In the genomic region with DNA sequence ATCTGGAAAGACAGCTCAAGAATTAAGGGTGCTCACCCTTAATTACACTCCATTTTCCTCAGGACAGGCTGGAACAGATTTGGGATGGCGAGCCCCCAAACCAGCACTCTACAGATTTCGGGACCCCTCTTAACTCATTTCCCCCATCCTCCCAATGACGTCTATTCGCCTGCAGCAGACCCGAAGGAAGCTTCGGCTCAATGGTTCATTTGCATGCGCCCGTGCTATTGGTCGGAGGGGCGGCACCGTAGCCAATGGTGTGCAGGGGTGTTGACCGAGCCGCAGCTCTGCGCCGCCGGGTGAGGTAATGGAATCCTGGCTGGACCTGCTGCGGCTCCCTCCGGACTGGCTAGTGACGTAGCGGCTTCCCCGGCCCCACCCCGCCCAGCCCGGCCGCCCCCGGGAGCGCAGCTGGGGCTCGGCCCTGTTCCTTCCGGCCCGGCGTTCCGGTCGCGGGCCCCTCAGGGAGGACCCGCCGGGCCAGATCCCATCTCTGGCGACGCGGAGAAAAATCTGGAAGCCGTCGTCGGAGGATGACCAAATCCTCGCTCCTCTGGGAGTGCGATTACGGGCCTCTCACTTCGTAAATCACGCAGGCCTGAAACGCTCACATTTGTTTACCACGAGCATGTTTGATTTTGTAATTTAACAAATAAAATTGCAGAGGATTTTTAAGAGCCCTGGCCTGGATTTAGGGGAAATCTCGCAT, we compare ENCODE assay signal across 8 cellular contexts. TPM values are rescaled to one million over a fixed set of nuclear protein-coding genes. Genes with fewer than 3 reads are reported as not detected.
DNase-seq lines count a peak whose midpoint lies in the region; TF ChIP-seq lines count a peak whose summit lies in the region.

No MANE protein-coding gene starts in this region.

- peak overlapping the region; percentile 81 for H3K27ac Mint-ChIP-seq in activated T-helper 2 cell treated with anti-CD3 and anti-CD28 coated beads, Interferon-gamma antibody, Interleukin-2, Interleukin-4, amounts not matched to agents 10 μg/mL and 5 μg/mL and 100 μg/mL, durations not matched to agents 14 hours and 24 hours and 36 hours
- peak overlapping the region; percentile 80 to 91 (median 83) for H3K27ac Mint-ChIP-seq in nephron
- H3K27ac Mint-ChIP-seq in stimulated activated naive CD8-positive, alpha-beta T cell treated with anti-CD3 and anti-CD28 coated beads, Interleukin-15, Interleukin-2, amounts not matched to agents 100 ng/mL and 50 ng/mL, for 24 hours, result peak overlapping the region; percentile 89

- intact Hi-C loops in activated T-helper 2 cell treated with anti-CD3 and anti-CD28 coated beads, Interferon-gamma antibody, Interleukin-2, Interleukin-4, amounts not matched to agents 10 μg/mL and 5 μg/mL and 100 μg/mL, durations not matched to agents 14 hours and 24 hours and 36 hours (cut with micrococcal nuclease), result loop anchor here (1.0 kb wide), 2 partner anchors 8 to 18 kb away; partner anchors contain the start of gene NR4A1

- TF ChIP-seq CTCF in LNCaP clone FGC (IDR thresholded peaks at IDR 0.05; ENCODE audit: control insufficient read depth, extremely low read depth, insufficient read depth) (no peak), fibroblast of mammary gland (conservative IDR thresholded peaks at IDR 0.05; ENCODE audit: control insufficient read depth, insufficient read depth, low read depth, low read length) (no peak), nephron (IDR thresholded peaks at IDR 0.05; ENCODE audit: unreplicated experiment in 3 of 3) (no peak)

- no peaks in the 10 kb centered on the region for H3K9me3 Mint-ChIP-seq in activated T-helper 2 cell treated with anti-CD3 and anti-CD28 coated beads, Interferon-gamma antibody, Interleukin-2, Interleukin-4, amounts not matched to agents 10 μg/mL and 5 μg/mL and 100 μg/mL, durations not matched to agents 14 hours and 24 hours and 36 hours
- no peaks in the 10 kb centered on the region for H3K9me3 Mint-ChIP-seq in nephron
- no peaks in the 10 kb centered on the region for H3K9me3 Mint-ChIP-seq in stimulated activated naive CD8-positive, alpha-beta T cell treated with anti-CD3 and anti-CD28 coated beads, Interleukin-15, Interleukin-2, amounts not matched to agents 100 ng/mL and 50 ng/mL, for 24 hours

- peak; percentile 98 for DNase-seq in EH (ENCODE audit: low read depth)
- DNase-seq in GOT3 (lab: John Stamatoyannopoulos, UW), result peak; percentile 83
- DNase-seq in LNCaP clone FGC (ENCODE audit: low read depth), result peak; percentile 85
- DNase-seq in RPMI8226, result peak; percentile 96
- peak; percentile 88 for DNase-seq in activated T-helper 2 cell treated with anti-CD3 and anti-CD28 coated beads, Interferon-gamma antibody, Interleukin-2, Interleukin-4, amounts not matched to agents 10 μg/mL and 5 μg/mL and 100 μg/mL, durations not matched to agents 14 hours and 24 hours and 36 hours (ENCODE audit: low spot score)
- peak; percentile 95 for DNase-seq in fibroblast of mammary gland (ENCODE audit: low read depth)

- H3K4me3 ChIP-seq in LNCaP clone FGC (ENCODE audit: low read depth, low read length) (peak overlapping the region; percentile 40), fibroblast of mammary gland (ENCODE audit: control insufficient read depth, low read depth, low read length) (peak overlapping the region; percentile 47)

- peaks cover 6% of the 10 kb centered on the region for H3K27me3 Mint-ChIP-seq in activated T-helper 2 cell treated with anti-CD3 and anti-CD28 coated beads, Interferon-gamma antibody, Interleukin-2, Interleukin-4, amounts not matched to agents 10 μg/mL and 5 μg/mL and 100 μg/mL, durations not matched to agents 14 hours and 24 hours and 36 hours (ENCODE audit: low read depth)
- H3K27me3 Mint-ChIP-seq in nephron (ENCODE audit: low read depth), result peaks cover 27% of the 10 kb centered on the region
- H3K27me3 Mint-ChIP-seq in stimulated activated naive CD8-positive, alpha-beta T cell treated with anti-CD3 and anti-CD28 coated beads, Interleukin-15, Interleukin-2, amounts not matched to agents 100 ng/mL and 50 ng/mL, for 24 hours, result no peaks in the 10 kb centered on the region

- peak overlapping the region; percentile 73 for H3K4me3 Mint-ChIP-seq in activated T-helper 2 cell treated with anti-CD3 and anti-CD28 coated beads, Interferon-gamma antibody, Interleukin-2, Interleukin-4, amounts not matched to agents 10 μg/mL and 5 μg/mL and 100 μg/mL, durations not matched to agents 14 hours and 24 hours and 36 hours (ENCODE audit: low read depth)
- peak overlapping the region; percentile 77 to 86 (median 78) for H3K4me3 Mint-ChIP-seq in nephron
- peak overlapping the region; percentile 80 for H3K4me3 Mint-ChIP-seq in stimulated activated naive CD8-positive, alpha-beta T cell treated with anti-CD3 and anti-CD28 coated beads, Interleukin-15, Interleukin-2, amounts not matched to agents 100 ng/mL and 50 ng/mL, for 24 hours

- H3K36me3 Mint-ChIP-seq in activated T-helper 2 cell treated with anti-CD3 and anti-CD28 coated beads, Interferon-gamma antibody, Interleukin-2, Interleukin-4, amounts not matched to agents 10 μg/mL and 5 μg/mL and 100 μg/mL, durations not matched to agents 14 hours and 24 hours and 36 hours (ENCODE audit: low read depth), result no peaks in the 10 kb centered on the region
- no peaks in the 10 kb centered on the region for H3K36me3 Mint-ChIP-seq in nephron (ENCODE audit: low read depth)
- no peaks in the 10 kb centered on the region for H3K36me3 Mint-ChIP-seq in stimulated activated naive CD8-positive, alpha-beta T cell treated with anti-CD3 and anti-CD28 coated beads, Interleukin-15, Interleukin-2, amounts not matched to agents 100 ng/mL and 50 ng/mL, for 24 hours (ENCODE audit: low read depth)

- peaks cover 34% of the 10 kb centered on the region for H3K4me1 Mint-ChIP-seq in activated T-helper 2 cell treated with anti-CD3 and anti-CD28 coated beads, Interferon-gamma antibody, Interleukin-2, Interleukin-4, amounts not matched to agents 10 μg/mL and 5 μg/mL and 100 μg/mL, durations not matched to agents 14 hours and 24 hours and 36 hours (ENCODE audit: low read depth)
- peaks cover 50% of the 10 kb centered on the region for H3K4me1 Mint-ChIP-seq in nephron
- peaks cover 50% of the 10 kb centered on the region for H3K4me1 Mint-ChIP-seq in stimulated activated naive CD8-positive, alpha-beta T cell treated with anti-CD3 and anti-CD28 coated beads, Interleukin-15, Interleukin-2, amounts not matched to agents 100 ng/mL and 50 ng/mL, for 24 hours (ENCODE audit: low read depth)

RNA-seq across cellular contexts. Expression of gene NR4A1, which starts 18.3 kb away (rescaled TPM):
- 134 and 139 TPM in 2 replicates for total RNA-seq in activated T-helper 2 cell treated with anti-CD3 and anti-CD28 coated beads, Interferon-gamma antibody, Interleukin-2, Interleukin-4, amounts not matched to agents 10 μg/mL and 5 μg/mL and 100 μg/mL, durations not matched to agents 14 hours and 24 hours and 36 hours

RNA-seq across cellular contexts. Expression of gene TAMALIN, which starts 26.2 kb away (rescaled TPM):
- total RNA-seq in activated T-helper 2 cell treated with anti-CD3 and anti-CD28 coated beads, Interferon-gamma antibody, Interleukin-2, Interleukin-4, amounts not matched to agents 10 μg/mL and 5 μg/mL and 100 μg/mL, durations not matched to agents 14 hours and 24 hours and 36 hours, result 6.0 and 6.1 TPM in 2 replicates

RNA-seq across cellular contexts. Expression of gene ATG101, which starts 36.8 kb away (rescaled TPM):
- 44.6 and 45.9 TPM in 2 replicates for total RNA-seq in activated T-helper 2 cell treated with anti-CD3 and anti-CD28 coated beads, Interferon-gamma antibody, Interleukin-2, Interleukin-4, amounts not matched to agents 10 μg/mL and 5 μg/mL and 100 μg/mL, durations not matched to agents 14 hours and 24 hours and 36 hours

RNA-seq across cellular contexts. Expression of gene SMIM41, which starts 46.6 kb away (rescaled TPM):
- 0.14 and 0.16 TPM in 2 replicates for total RNA-seq in activated T-helper 2 cell treated with anti-CD3 and anti-CD28 coated beads, Interferon-gamma antibody, Interleukin-2, Interleukin-4, amounts not matched to agents 10 μg/mL and 5 μg/mL and 100 μg/mL, durations not matched to agents 14 hours and 24 hours and 36 hours

Comparison
In these comparisons a context has a peak if more than half of its experiments do, and no peak if none do; other contexts are left out.
1. Peak in every context shown above with its lines: DNase-seq and H3K4me3 ChIP-seq.